In the genomic region with DNA sequence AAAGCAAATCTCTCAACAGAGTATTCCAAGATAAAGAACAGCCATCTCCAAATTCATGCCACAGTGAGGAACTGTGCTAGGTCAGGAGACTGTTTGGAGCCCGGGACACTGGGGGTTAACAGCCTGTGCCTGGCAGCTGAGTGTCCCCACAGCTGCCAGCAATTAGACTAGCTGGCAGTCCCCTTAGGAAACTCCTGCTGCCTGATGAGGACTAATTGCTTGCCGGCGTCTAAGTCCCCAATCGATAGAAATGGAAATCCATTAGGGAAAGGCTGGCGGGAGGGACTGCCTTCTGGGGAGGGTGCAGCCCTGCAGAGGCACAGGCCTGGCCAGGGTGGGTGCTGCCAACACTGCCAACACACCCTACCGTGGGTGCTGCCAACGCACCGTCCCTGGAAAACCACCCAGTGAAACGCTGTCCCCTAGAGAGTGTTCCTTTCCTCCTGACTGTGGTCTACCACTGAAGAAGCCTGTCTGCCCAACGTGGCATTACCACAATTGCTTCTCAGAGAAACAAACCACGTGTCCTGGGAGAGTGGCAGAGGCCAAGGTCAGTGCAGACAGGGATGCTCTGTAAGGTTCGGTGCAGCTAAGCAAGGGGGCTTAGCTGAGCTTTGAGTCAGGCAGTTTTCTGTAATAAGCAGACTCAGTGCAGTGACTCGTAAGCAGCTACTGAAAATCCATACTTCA, we compare ENCODE assay signal across 9 cellular contexts.
A peak's percentile ranks its signal among the peaks of the same experiment; 100 is the strongest.
DNase-seq lines count a peak whose midpoint lies in the region; ATAC-seq and TF ChIP-seq lines count a peak whose summit lies in the region.
"Had no signal": no experiment of that assay in that cellular context is flagged by ENCODE, and none has a peak within 500 bp of the region (broad histone marks: within the 10 kb centered on the region; RNA-seq: fewer than 3 reads in every experiment).

No MANE protein-coding gene starts in this region.

- no peak for TF ChIP-seq POLR2A in GM18505 (IDR thresholded peaks at IDR 0.05; ENCODE audit: borderline replicate concordance, extremely low read depth, insufficient read depth, insufficient read length)

- no peak overlapping the region for H4K5ac ChIP-seq in mesendoderm (ENCODE audit: low read length)

- H3K27ac ChIP-seq in substantia nigra (ENCODE audit: low read depth, low read length, poor library complexity, severe bottlenecking) (no peak overlapping the region), mesendoderm (ENCODE audit: low read depth, low read length) (no peak overlapping the region)

- no peaks in the 10 kb centered on the region for H3K79me2 ChIP-seq in mesendoderm (ENCODE audit: control insufficient read depth, insufficient read depth, low read length)

- H3K36me3 ChIP-seq in mesendoderm (ENCODE audit: control insufficient read depth, insufficient read depth, low read length): no peaks in the 10 kb centered on the region

- ATAC-seq in GM18505 (IDR thresholded peaks at IDR 0.05; ENCODE audit: unreplicated experiment) (no peak), HG02981 (IDR thresholded peaks at IDR 0.05; ENCODE audit: unreplicated experiment) (no peak)

- no peak overlapping the region for H3K4me2 ChIP-seq in mesendoderm (ENCODE audit: low read length)

- H3K9ac ChIP-seq in mesendoderm (ENCODE audit: low read length): no peak overlapping the region

- no peak overlapping the region for H3K4me3 ChIP-seq in mesendoderm (ENCODE audit: low read length)

- no peak overlapping the region for H2BK120ac ChIP-seq in mesendoderm (ENCODE audit: low read depth, low read length)

- H3K27me3 ChIP-seq in mesendoderm (ENCODE audit: insufficient read depth, low read length, poor library complexity): no peaks in the 10 kb centered on the region

- H3K23ac ChIP-seq in mesendoderm (ENCODE audit: low read length): no peak overlapping the region

- no peak overlapping the region for H4K8ac ChIP-seq in mesendoderm (ENCODE audit: low read depth, low read length)

- no peak overlapping the region for H3K56ac ChIP-seq in mesendoderm (ENCODE audit: low read length)

- H2AK5ac ChIP-seq in mesendoderm (ENCODE audit: low read length): no peak overlapping the region

- no peak overlapping the region for H2BK5ac ChIP-seq in mesendoderm (ENCODE audit: low read length)

- no CpG with 5 or more reads among the region's 13 CpGs for WGBS in mesendoderm (ENCODE audit: extremely low coverage, insufficient coverage, low lambda C conversion rate)

- H3K4me1 ChIP-seq in mesendoderm (ENCODE audit: control insufficient read depth, low read depth, low read length): no peaks in the 10 kb centered on the region

- no peak overlapping the region for H2BK15ac ChIP-seq in mesendoderm (replicated peaks; ENCODE audit: low read depth)

- DNase-seq in NCI-H146 (lab: John Stamatoyannopoulos, UW): peak; percentile 94
- DNase-seq in SHP77 (lab: John Stamatoyannopoulos, UW): peak; percentile 36 to 48
- DNase-seq in hippocampal formation (lab: John Stamatoyannopoulos, UW): peak; percentile 7 to 12
- DNase-seq in substantia nigra (lab: John Stamatoyannopoulos, UW): peak in 32 of 49 donors; percentile 3 to 75 (median 19)
- no peak for DNase-seq in kidney glomerular epithelial cell (lab: John Stamatoyannopoulos, UW)
- no peak for DNase-seq in mesendoderm
- DNase-seq: stimulated activated CD4-positive, alpha-beta T cell treated with anti-CD3 and anti-CD28 coated beads, Interleukin-12 subunit alpha, Interleukin-12 subunit beta, amount 100 ng/mL, for 4 hours had no signal

- no peak overlapping the region for H3K18ac ChIP-seq in mesendoderm (ENCODE audit: low read length)

- no peaks in the 10 kb centered on the region for H3K79me1 ChIP-seq in mesendoderm (ENCODE audit: low read length)

- no peak overlapping the region for H3K4ac ChIP-seq in mesendoderm (ENCODE audit: low read depth, low read length)

Comparison
In these comparisons a context has a peak if more than half of its experiments do, and no peak if none do; other contexts are left out.
1. DNase-seq: peak in NCI-H146 (single experiment), SHP77 (2 of 2), hippocampal formation (2 of 2) and substantia nigra (32 of 49); none in kidney glomerular epithelial cell (single experiment) and mesendoderm (single experiment).